ENCODE assay signal across 8 cellular contexts in the genomic region with DNA sequence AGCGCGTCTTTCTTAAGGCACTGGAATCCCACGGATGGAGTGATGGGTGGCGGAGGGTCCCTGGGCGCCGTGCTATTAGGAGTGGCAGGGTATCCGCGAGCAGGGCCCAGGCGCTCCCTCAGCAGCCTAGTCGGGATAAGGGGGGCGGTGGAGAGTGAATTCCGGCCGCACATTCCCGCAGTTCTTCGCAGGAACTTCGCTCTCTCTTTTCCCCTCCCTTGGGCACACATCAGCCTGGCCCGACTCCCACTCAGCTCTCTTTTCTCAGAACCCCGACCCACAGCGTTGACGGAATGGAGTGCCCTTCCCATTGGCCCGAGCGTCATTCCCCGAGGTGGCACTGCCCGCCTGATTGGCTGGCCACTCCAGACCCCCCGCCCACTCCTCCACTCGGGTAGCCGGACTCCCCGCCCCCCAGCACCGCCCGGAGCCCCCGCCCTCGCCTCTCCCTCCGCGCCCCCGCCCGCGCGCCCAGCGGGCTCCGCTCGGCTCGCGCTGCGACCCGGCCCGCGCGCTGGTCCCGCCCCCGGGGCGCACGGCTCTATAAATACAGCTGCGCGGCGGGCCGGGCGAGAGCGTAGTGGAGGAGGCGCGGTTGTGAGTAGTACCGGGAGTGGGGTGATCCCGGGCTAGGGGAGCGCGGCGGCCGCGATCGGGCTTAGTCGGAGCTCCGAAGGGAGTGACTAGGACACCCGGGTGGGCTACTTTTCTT. TPM values are rescaled to one million over a fixed set of nuclear protein-coding genes. Genes with fewer than 3 reads are reported as not detected.
A peak's percentile ranks its signal among the peaks of the same experiment; 100 is the strongest.
DNase-seq lines count a peak whose midpoint lies in the region; ATAC-seq lines count a peak whose summit lies in the region.

A gene with protein sequence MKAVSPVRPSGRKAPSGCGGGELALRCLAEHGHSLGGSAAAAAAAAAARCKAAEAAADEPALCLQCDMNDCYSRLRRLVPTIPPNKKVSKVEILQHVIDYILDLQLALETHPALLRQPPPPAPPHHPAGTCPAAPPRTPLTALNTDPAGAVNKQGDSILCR (plus strand): TSS at position 572 of the 712 bp plus-strand sequence. CDS start 385 bp downstream, outside the sequence.

- H3K36me3 ChIP-seq in duodenal mucosa (ENCODE audit: control insufficient read depth in 1 of 2, insufficient read depth in 2 of 2, low read length in 2 of 2): no peaks in the 10 kb centered on the region
- no peaks in the 10 kb centered on the region for H3K36me3 ChIP-seq in subcutaneous abdominal adipose tissue (ENCODE audit: control insufficient read depth in 5 of 5, insufficient read depth in 5 of 5, low read length in 5 of 5)

- ATAC-seq in left lobe of liver (peak; percentile 73), GM21360 (IDR thresholded peaks at IDR 0.05; ENCODE audit: unreplicated experiment) (no peak), HG03159 (IDR thresholded peaks at IDR 0.05; ENCODE audit: unreplicated experiment) (no peak)

- H3K27ac ChIP-seq in duodenal mucosa (ENCODE audit: low read depth, low read length) (peak within 1 kb of the TSS; percentile 62), subcutaneous abdominal adipose tissue (ENCODE audit: low read depth, low read length) (peak within 1 kb of the TSS; percentile 63)

- H3K27me3 ChIP-seq in duodenal mucosa (ENCODE audit: control insufficient read depth in 1 of 2, insufficient read depth in 2 of 2, low read length in 2 of 2) (peaks cover 0 to 9% of the 10 kb centered on the region in 2 donors), subcutaneous abdominal adipose tissue (ENCODE audit: control insufficient read depth in 5 of 5, insufficient read depth in 4 of 5, low read length in 5 of 5) (peaks cover 0 to 9% (median 4%) of the 10 kb centered on the region in 5 donors)

- H3K4me1 ChIP-seq in duodenal mucosa (ENCODE audit: control insufficient read depth in 1 of 2, insufficient read depth in 2 of 2, low read length in 2 of 2): peaks cover 0 to 9% of the 10 kb centered on the region in 2 donors
- H3K4me1 ChIP-seq in subcutaneous abdominal adipose tissue (ENCODE audit: control insufficient read depth in 5 of 5, insufficient read depth in 5 of 5, low read length in 5 of 5): peaks cover 0 to 31% (median 21%) of the 10 kb centered on the region in 5 donors

- H3K9me3 ChIP-seq in duodenal mucosa (ENCODE audit: control insufficient read depth in 1 of 2, low read length in 2 of 2) (no peaks in the 10 kb centered on the region), subcutaneous abdominal adipose tissue (ENCODE audit: control insufficient read depth in 5 of 5, low read length in 5 of 5) (no peaks in the 10 kb centered on the region)

- DNase-seq in GM03348 (ENCODE audit: low spot score) (peak; percentile 99), NCI-H524 treated with DMSO at 0.1 percent for 48 hours (lab: John Stamatoyannopoulos, UW) (peak; percentile 85), left lobe of liver (ENCODE audit: low spot score) (peak; percentile 69), KG1 (lab: John Stamatoyannopoulos, UW) (no peak)

- H3K9ac ChIP-seq in duodenal mucosa (ENCODE audit: low read depth in 1 of 2, low read length in 2 of 2) (peak within 1 kb of the TSS; percentile 73 to 81), subcutaneous abdominal adipose tissue (ENCODE audit: low read length in 5 of 5) (peak within 1 kb of the TSS in 3 of 5 donors; percentile 70 to 93 (median 79))

- H3K4me3 ChIP-seq in duodenal mucosa (ENCODE audit: low read depth in 1 of 2, low read length in 2 of 2): peak within 1 kb of the TSS; percentile 77 to 86
- peak within 1 kb of the TSS; percentile 64 to 90 (median 81) for H3K4me3 ChIP-seq in subcutaneous abdominal adipose tissue (ENCODE audit: low read depth in 1 of 5, low read length in 5 of 5)

RNA-seq across cellular contexts. Expression of the gene that starts here (rescaled TPM):
- 0.70 TPM for total RNA-seq in left lobe of liver

Comparison
In these comparisons a context has a peak if more than half of its experiments do, and no peak if none do; other contexts are left out.
1. Peak in DNase-seq and ATAC-seq in left lobe of liver; RNA of the gene not detected or under 1 TPM.